5 cellular contexts compared by ENCODE assay signal in the genomic region with DNA sequence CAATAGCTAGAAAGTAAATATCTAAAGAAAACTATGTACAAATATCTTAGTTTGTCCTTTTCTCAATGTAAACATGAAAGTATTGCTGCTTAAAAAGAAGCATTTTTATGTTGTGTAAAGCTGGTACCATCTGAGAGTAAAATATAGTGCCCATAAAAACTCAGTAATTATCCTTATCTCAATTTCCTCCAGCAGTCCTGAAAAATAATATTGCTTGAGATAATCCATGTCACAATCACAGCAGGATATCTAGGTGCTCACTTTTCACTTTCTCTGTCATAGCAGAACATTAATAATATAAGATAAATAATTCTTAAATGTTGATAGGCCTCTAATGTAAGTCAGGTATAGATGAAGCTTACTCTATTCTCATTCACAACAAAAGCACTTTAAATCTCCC.
"Had no signal": no experiment of that assay in that cellular context is flagged by ENCODE, and none has a peak within 500 bp of the region (broad histone marks: within the 10 kb centered on the region; RNA-seq: fewer than 3 reads in every experiment).

No MANE protein-coding gene starts in this region.

- DNase-seq: IMR-90, KBM-7, KG1 had no signal

- H3K27ac ChIP-seq: HL-60 had no signal

- H3K4me3 ChIP-seq: K562 had no signal
